1 cellular context compared by ENCODE assay signal in genomic region chr19:2409352-2409912, GRCh38.
TF ChIP-seq lines count a peak whose summit lies in the region.

No MANE protein-coding gene starts in this region.

TF ChIP-seq in IMR-90, 13 proteins besides CTCF, POLR2A, EP300 and RAD21 (continued from another document):
- TF ChIP-seq RCOR1 (IDR thresholded peaks at IDR 0.05; ENCODE audit: insufficient replicate concordance, low read length): no peak
- TF ChIP-seq MAFK (IDR thresholded peaks at IDR 0.05; ENCODE audit: low read depth, low read length): no peak
- no peak for TF ChIP-seq USF2 (IDR thresholded peaks at IDR 0.05; ENCODE audit: low read depth, low read length)
- TF ChIP-seq ELK1 (IDR thresholded peaks at IDR 0.05; ENCODE audit: borderline replicate concordance, low read depth, low read length): no peak
- TF ChIP-seq MXI1 (IDR thresholded peaks at IDR 0.05; ENCODE audit: borderline replicate concordance, low read depth, low read length): no peak
- TF ChIP-seq SMC3 (IDR thresholded peaks at IDR 0.05; ENCODE audit: low read depth, low read length): no peak
- TF ChIP-seq NFE2L2 (IDR thresholded peaks at IDR 0.05; ENCODE audit: low read depth, low read length): no peak
- TF ChIP-seq CHD1 (IDR thresholded peaks at IDR 0.05; ENCODE audit: low read depth, low read length): no peak
- no peak for TF ChIP-seq FOS (IDR thresholded peaks at IDR 0.05; ENCODE audit: low read depth, low read length)
- TF ChIP-seq CEBPB (IDR thresholded peaks at IDR 0.05; ENCODE audit: low read depth, low read length): no peak
